In the genomic region with DNA sequence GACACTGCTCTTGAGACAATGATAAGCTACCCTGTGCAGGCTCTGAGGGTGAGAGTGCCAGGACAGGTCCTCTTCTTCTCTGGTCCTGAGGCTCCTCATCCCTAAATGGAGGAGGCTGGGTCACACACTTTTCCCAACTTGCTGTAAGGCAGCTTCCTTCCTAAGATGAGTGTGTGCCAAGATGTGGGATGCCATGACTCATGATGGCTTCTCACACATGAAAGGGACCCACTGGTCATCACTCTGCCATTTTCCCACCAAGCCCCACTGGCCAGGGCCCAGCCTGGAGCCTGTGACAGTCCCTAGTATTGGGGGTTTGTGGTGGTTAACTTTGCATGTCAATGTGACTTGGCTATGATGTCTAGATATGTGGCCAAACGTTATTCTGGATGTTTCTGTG, we compare ENCODE assay signal across 20 cellular contexts.
"Had no signal": no experiment of that assay in that cellular context is flagged by ENCODE, and none has a peak within 500 bp of the region (broad histone marks: within the 10 kb centered on the region; RNA-seq: fewer than 3 reads in every experiment).

No MANE protein-coding gene starts in this region.

- H3K4me3 ChIP-seq: breast epithelium, mucosa of descending colon, neural progenitor cell, prostate gland, right atrium auricular region, tibial nerve, uterus had no signal

- H3K36me3 ChIP-seq: breast epithelium, neural progenitor cell, prostate gland, right atrium auricular region, tibial nerve, uterus had no signal

- H3K9me3 ChIP-seq: breast epithelium, mucosa of descending colon, prostate gland, right atrium auricular region, tibial nerve, uterus had no signal

- ATAC-seq: activated CD4-positive, alpha-beta T cell treated with anti-CD3 and anti-CD28 coated beads for 36 hours; activated naive CD8-positive, alpha-beta T cell treated with anti-CD3 and anti-CD28 coated beads, Interleukin-2, amount 50 U/mL, for 24 hours; activated T-cell treated with anti-CD3 and anti-CD28 coated beads, Interleukin-2, amount 50 U/mL, for 4 hours; mucosa of descending colon; naive thymus-derived CD4-positive, alpha-beta T cell; WTC11 had no signal

- H3K27me3 ChIP-seq: breast epithelium, neural progenitor cell, right atrium auricular region, tibial nerve, uterus had no signal

- H3K27ac ChIP-seq: breast epithelium, neural progenitor cell, prostate gland, right atrium auricular region, tibial nerve, uterus had no signal

- H3K4me1 ChIP-seq: breast epithelium, neural progenitor cell, prostate gland, right atrium auricular region, uterus had no signal

- DNase-seq: activated CD4-positive, alpha-beta memory T cell treated with anti-CD3 and anti-CD28 coated beads, Interleukin-2, amount 10 ng/mL, durations not matched to agents 7 days and 5 days; activated CD4-positive, alpha-beta T cell treated with anti-CD3 and anti-CD28 coated beads for 36 hours; activated effector memory CD4-positive, alpha-beta T cell treated with Interleukin-2 at 50 U/mL for 16 hours; activated naive CD4-positive, alpha-beta T cell treated with anti-CD3 and anti-CD28 coated beads, Interleukin-2, amount 10 ng/mL, durations not matched to agents 7 days and 5 days; activated naive CD8-positive, alpha-beta T cell treated with anti-CD3 and anti-CD28 coated beads, Interleukin-2, amount 50 U/mL, for 24 hours; activated T-cell treated with anti-CD3 and anti-CD28 coated beads, Interleukin-2, amount 50 U/mL, for 4 hours; anterior cingulate cortex; cortex of kidney; mesenchymal stem cell; mucosa of descending colon; naive thymus-derived CD4-positive, alpha-beta T cell; stimulated activated CD4-positive, alpha-beta T cell treated with anti-CD3 and anti-CD28 coated beads, Interleukin-2, amount 100 ng/mL, for 24 hours; stimulated activated naive CD4-positive, alpha-beta T cell treated with Interleukin-2 at 50 U/mL for 16 hours; uterus had no signal
